In the genomic region with DNA sequence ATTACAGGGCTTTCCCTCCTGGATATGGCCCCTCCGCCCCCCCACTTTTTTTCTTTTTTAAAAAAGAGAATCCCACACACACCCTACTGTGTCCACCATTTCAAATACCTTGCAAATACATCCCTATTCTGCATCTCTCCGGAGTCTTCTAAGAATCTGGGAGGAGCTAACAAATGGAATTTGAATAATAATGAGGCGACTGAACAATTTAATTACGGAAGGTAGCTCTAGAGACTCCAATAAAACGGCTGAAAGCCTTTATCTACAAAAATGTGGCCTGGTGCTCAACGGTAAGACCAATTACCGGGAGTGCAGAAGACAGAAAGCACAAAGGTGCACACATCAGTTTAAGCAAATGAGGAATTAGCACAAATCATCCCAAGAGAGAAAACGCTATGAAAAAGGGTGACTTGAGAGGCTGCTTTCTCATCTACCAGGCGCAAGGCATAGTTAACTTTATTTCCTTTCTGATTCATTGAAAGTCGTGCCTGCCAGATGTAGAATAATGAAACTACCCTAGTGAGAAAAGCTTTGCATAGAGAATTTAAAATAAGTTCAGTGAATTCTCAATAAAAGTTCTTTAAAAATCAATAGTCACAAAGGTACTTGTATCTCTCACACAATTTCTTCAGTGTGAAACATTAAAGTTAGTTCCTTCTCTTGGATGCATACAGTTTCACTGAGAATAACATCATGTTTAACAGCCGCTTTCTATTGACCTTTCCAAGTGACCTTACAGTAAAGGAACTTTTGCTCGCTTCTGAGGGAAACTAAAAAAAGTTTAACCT, we compare ENCODE assay signal across 8 cellular contexts. TPM values are rescaled to one million over a fixed set of nuclear protein-coding genes. Genes with fewer than 3 reads are reported as not detected.
DNase-seq lines count a peak whose midpoint lies in the region; ATAC-seq and TF ChIP-seq lines count a peak whose summit lies in the region.

No MANE protein-coding gene starts in this region.

- ATAC-seq in heart right ventricle (no peak), Right ventricle myocardium inferior (no peak), HG02642 (IDR thresholded peaks at IDR 0.05; ENCODE audit: poor library complexity, unreplicated experiment) (no peak), GM18502 (IDR thresholded peaks at IDR 0.05; ENCODE audit: poor library complexity, unreplicated experiment) (no peak)
- ATAC-seq in activated CD8-positive, alpha-beta T cell treated with anti-CD3 and anti-CD28 coated beads, Interleukin-2, amount 10 ng/mL, durations not matched to agents 7 days and 5 days = no peak

- H3K27me3 Mint-ChIP-seq in activated CD8-positive, alpha-beta T cell treated with anti-CD3 and anti-CD28 coated beads, Interleukin-2, amount 10 ng/mL, durations not matched to agents 7 days and 5 days (ENCODE audit: low read depth) = peaks cover 55% of the 10 kb centered on the region

- POLR2A ChIA-PET in activated CD8-positive, alpha-beta T cell treated with anti-CD3 and anti-CD28 coated beads, Interleukin-2, amount 10 ng/mL, durations not matched to agents 7 days and 5 days (lab: Charles Lee) = interaction anchor here (1.9 kb wide), 1 partner anchor 38 kb away, joined by 5 read pairs; no protein-coding TSS in a partner anchor

- no peak for TF ChIP-seq POLR2A in lower leg skin (IDR thresholded peaks at IDR 0.05)

- H3K4me3 ChIP-seq in heart right ventricle (peak overlapping the region; percentile 68 to 95 (median 82)), lower leg skin (ENCODE audit: low read depth, poor library complexity, severe bottlenecking) (peak overlapping the region; percentile 82), urinary bladder (ENCODE audit: low read depth, low read length) (peak overlapping the region; percentile 90)

- peaks cover 24% of the 10 kb centered on the region for H3K4me1 Mint-ChIP-seq in activated CD8-positive, alpha-beta T cell treated with anti-CD3 and anti-CD28 coated beads, Interleukin-2, amount 10 ng/mL, durations not matched to agents 7 days and 5 days (ENCODE audit: low read depth)

- H3K9me3 ChIP-seq in heart right ventricle = no peaks in the 10 kb centered on the region

- peaks cover 0 to 4% (median 0%) of the 10 kb centered on the region in 7 donors for H3K27me3 ChIP-seq in heart right ventricle

- CTCF ChIA-PET in activated CD8-positive, alpha-beta T cell treated with anti-CD3 and anti-CD28 coated beads, Interleukin-2, amount 10 ng/mL, durations not matched to agents 7 days and 5 days (lab: Charles Lee) = interaction anchor here (1.0 to 3.4 kb wide), 5 partner anchors 19 to 39 kb away, joined by 3 to 19 read pairs (median 6); no protein-coding TSS in a partner anchor

- WGBS in heart right ventricle, 2 donors = 30 to 46% methylated on average over 12 of the region's 12 CpGs
- 25 to 27% methylated on average over 12 of the region's 12 CpGs for whole genome bisulfite sequencing in lower leg skin, 2 donors
- WGBS in urinary bladder = 75% methylated on average over 12 of the region's 12 CpGs

- intact Hi-C loops in heart right ventricle (cut with DNase I) = loop anchor here in 7 of 10 donors (5.0 kb wide), 2 partner anchors 33 to 38 kb away; no protein-coding TSS in a partner anchor
- intact Hi-C loops in Right ventricle myocardium inferior (cut with DNase I) = loop anchor here (2.0 kb wide), 1 partner anchor 38 kb away; no protein-coding TSS in a partner anchor
- intact Hi-C loops in lower leg skin (cut with DNase I; ENCODE audit: low total_unique reads) = no loop called here

- H3K36me3 Mint-ChIP-seq in activated CD8-positive, alpha-beta T cell treated with anti-CD3 and anti-CD28 coated beads, Interleukin-2, amount 10 ng/mL, durations not matched to agents 7 days and 5 days (ENCODE audit: low read depth) = no peaks in the 10 kb centered on the region

- no peaks in the 10 kb centered on the region for H3K36me3 ChIP-seq in heart right ventricle
- H3K36me3 ChIP-seq in urinary bladder (ENCODE audit: insufficient read depth) = no peaks in the 10 kb centered on the region

- peak overlapping the region; percentile 70 for H3K4me3 Mint-ChIP-seq in activated CD8-positive, alpha-beta T cell treated with anti-CD3 and anti-CD28 coated beads, Interleukin-2, amount 10 ng/mL, durations not matched to agents 7 days and 5 days

- peak overlapping the region in 9 of 10 donors; percentile 79 to 95 (median 90) for H3K27ac ChIP-seq in heart right ventricle
- H3K27ac ChIP-seq in urinary bladder (ENCODE audit: low read depth) = no peak overlapping the region

- H3K9me3 Mint-ChIP-seq in activated CD8-positive, alpha-beta T cell treated with anti-CD3 and anti-CD28 coated beads, Interleukin-2, amount 10 ng/mL, durations not matched to agents 7 days and 5 days (ENCODE audit: insufficient read depth) = no peaks in the 10 kb centered on the region

- DNase-seq in heart right ventricle = no peak
- no peak for DNase-seq in Right ventricle myocardium inferior (ENCODE audit: missing footprints)
- DNase-seq in activated CD8-positive, alpha-beta T cell treated with anti-CD3 and anti-CD28 coated beads, Interleukin-2, amount 10 ng/mL, durations not matched to agents 7 days and 5 days = no peak
- DNase-seq in lower leg skin (ENCODE audit: low spot score in 2 of 2) = no peak
- no peak for DNase-seq in activated CD4-positive, alpha-beta T cell treated with anti-CD3 and anti-CD28 coated beads for 4 hours

- no peak overlapping the region for H3K27ac Mint-ChIP-seq in activated CD8-positive, alpha-beta T cell treated with anti-CD3 and anti-CD28 coated beads, Interleukin-2, amount 10 ng/mL, durations not matched to agents 7 days and 5 days

- H3K4me1 ChIP-seq in heart right ventricle = peaks cover 4 to 57% (median 19%) of the 10 kb centered on the region in 9 donors
- H3K4me1 ChIP-seq in urinary bladder (ENCODE audit: insufficient read depth) = no peaks in the 10 kb centered on the region

- TF ChIP-seq CTCF in heart right ventricle (IDR thresholded peaks at IDR 0.05) (no peak), lower leg skin (IDR thresholded peaks at IDR 0.05) (no peak)

RNA-seq across cellular contexts. Expression of a gene that starts 1.6 kb away (rescaled TPM):
- total RNA-seq in heart right ventricle (100 to 1,000 TPM in 9 of 10 donors, 10 to 100 TPM in 1; 93.1 to 130 (median 120) TPM), Right ventricle myocardium inferior (126 TPM), lower leg skin (10 to 100 TPM; 13.3 to 22.3 (median 20.1) TPM), urinary bladder (11.4 TPM)
- polyA plus RNA-seq in heart right ventricle (10 to 100 TPM; 18.1 to 24.8 TPM), urinary bladder (8.4 TPM)
- total RNA-seq in activated CD8-positive, alpha-beta T cell treated with anti-CD3 and anti-CD28 coated beads, Interleukin-2, amount 10 ng/mL, durations not matched to agents 7 days and 5 days = 1 to 10 TPM; 2.5 to 3.7 TPM

RNA-seq across cellular contexts. Expression of a gene that starts 22.5 kb away (rescaled TPM):
- total RNA-seq in heart right ventricle (10 to 100 TPM in 5 of 10 donors, 1 to 10 TPM in 5; 6.3 to 18.2 (median 10.4) TPM), Right ventricle myocardium inferior (17.0 TPM), lower leg skin (1 to 10 TPM; 3.2 to 6.7 (median 4.8) TPM), urinary bladder (29.2 TPM)
- polyA plus RNA-seq in heart right ventricle (1 to 10 TPM; 2.0 to 7.5 TPM), urinary bladder (7.5 TPM)
- total RNA-seq in activated CD8-positive, alpha-beta T cell treated with anti-CD3 and anti-CD28 coated beads, Interleukin-2, amount 10 ng/mL, durations not matched to agents 7 days and 5 days = 1 to 10 TPM; 9.1 TPM

RNA-seq across cellular contexts. Expression of a gene that starts 57.9 kb away (rescaled TPM):
- total RNA-seq in heart right ventricle (10 to 100 TPM in 9 of 10 donors, 1 to 10 TPM in 1; 9.9 to 23.9 (median 14.1) TPM), Right ventricle myocardium inferior (15.0 TPM), lower leg skin (10 to 100 TPM; 15.9 to 26.7 (median 22.6) TPM), urinary bladder (58.7 TPM)
- polyA plus RNA-seq in heart right ventricle (10 to 100 TPM; 13.7 to 15.0 TPM), urinary bladder (26.4 TPM)
- 10 to 100 TPM; 30.1 to 30.3 TPM for total RNA-seq in activated CD8-positive, alpha-beta T cell treated with anti-CD3 and anti-CD28 coated beads, Interleukin-2, amount 10 ng/mL, durations not matched to agents 7 days and 5 days
